Comparison of ENCODE assay signal across 1 cellular context in genomic region chr5:122110990-122111389, GRCh38.
TF ChIP-seq lines count a peak whose summit lies in the region.

No MANE protein-coding gene starts in this region.

TF ChIP-seq in HepG2, 621 proteins besides CTCF, POLR2A, EP300 and RAD21:
- TF ChIP-seq ZFP91 (CRISPR knock-in tag; IDR thresholded peaks at IDR 0.05; ENCODE audit: borderline replicate concordance), result no peak
- no peak for TF ChIP-seq MTA3 (CRISPR knock-in tag; IDR thresholded peaks at IDR 0.05)
- TF ChIP-seq CBX2 (IDR thresholded peaks at IDR 0.05; ENCODE audit: low read depth, low read length), result peak; percentile 81; the same call in 1 of the 2 replicates
- TF ChIP-seq CBX2 (CRISPR knock-in tag; IDR thresholded peaks at IDR 0.05; ENCODE audit: low read depth), result no peak
- TF ChIP-seq ZFP36 (IDR thresholded peaks at IDR 0.05; ENCODE audit: borderline replicate concordance, low read depth, low read length, partially characterized antibody), result peak; percentile 48
